ENCODE assay signal across 8 cellular contexts in the genomic region with DNA sequence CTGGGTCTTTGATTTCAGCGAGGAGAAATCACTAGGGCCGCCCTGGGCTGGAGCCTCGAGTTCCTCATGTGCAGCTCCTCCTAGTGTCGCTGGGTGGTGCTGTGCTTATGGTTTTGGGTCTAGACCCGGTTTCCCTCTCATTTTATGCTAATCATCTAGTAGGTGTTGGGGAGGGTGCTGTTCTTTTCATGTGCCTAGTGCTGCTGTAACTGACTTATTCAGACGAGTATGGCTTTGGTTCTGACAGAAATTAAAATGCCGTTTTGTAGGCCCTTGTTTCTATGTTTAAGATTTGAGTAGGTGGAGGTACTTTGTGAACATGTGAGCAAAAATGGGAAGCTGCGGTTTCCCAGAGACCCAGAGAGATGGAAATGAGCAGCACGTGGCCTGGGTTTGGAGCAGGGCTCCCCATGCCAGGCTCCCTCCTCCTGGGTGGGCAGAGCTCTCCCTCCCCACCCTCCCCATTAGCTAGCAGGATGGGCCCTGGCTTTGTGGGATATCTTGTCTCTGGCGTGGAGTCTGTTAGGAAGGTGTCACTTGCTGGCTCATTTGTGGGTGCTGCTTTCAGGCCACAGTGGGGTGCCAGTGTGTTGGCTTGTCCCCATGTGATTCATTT.
DNase-seq lines count a peak whose midpoint lies in the region; ATAC-seq and TF ChIP-seq lines count a peak whose summit lies in the region.

No MANE protein-coding gene starts in this region.

- no peaks in the 10 kb centered on the region for H3K27me3 Mint-ChIP-seq in activated T-helper 1 cell treated with anti-CD3 and anti-CD28 coated beads, Interleukin-12 subunit alpha, Interleukin-12 subunit beta, Interleukin-2, Interleukin-4 antibody, amounts not matched to agents 30 ng/mL and 10 ng/mL and 1 ng/mL, durations not matched to agents 14 hours and 24 hours and 36 hours (ENCODE audit: insufficient read depth)

- peak; percentile 81 for TF ChIP-seq CTCF in DOHH2 (IDR thresholded peaks at IDR 0.05; ENCODE audit: low read depth, low read length, poor library complexity, severe bottlenecking)

- no peak overlapping the region for H3K4me3 ChIP-seq in DOHH2 (ENCODE audit: low read length)

- peaks cover 13% of the 10 kb centered on the region for H3K4me1 ChIP-seq in DOHH2 (ENCODE audit: control insufficient read depth, low read length)

- no peaks in the 10 kb centered on the region for H4K20me1 ChIP-seq in DOHH2 (ENCODE audit: control insufficient read depth, insufficient read depth, low read depth, low read length)

- peaks cover 26% of the 10 kb centered on the region for H3K36me3 Mint-ChIP-seq in activated T-helper 1 cell treated with anti-CD3 and anti-CD28 coated beads, Interleukin-12 subunit alpha, Interleukin-12 subunit beta, Interleukin-2, Interleukin-4 antibody, amounts not matched to agents 30 ng/mL and 10 ng/mL and 1 ng/mL, durations not matched to agents 14 hours and 24 hours and 36 hours (ENCODE audit: low read depth)

- no peaks in the 10 kb centered on the region for H3K36me3 ChIP-seq in DOHH2 (ENCODE audit: control insufficient read depth, low read length)

- H3K9me2 ChIP-seq in DOHH2 (replicated peaks; ENCODE audit: control insufficient read depth, low read length) = no peaks in the 10 kb centered on the region

- DNase-seq in HPDE6-E6E7 (ENCODE audit: extremely low spot score) (peak; percentile 44), NOMO-1 treated with dmso at 0.1 percent for 144 hours (lab: John Stamatoyannopoulos, UW; ENCODE audit: unreplicated experiment) (peak; percentile 76), fibroblast of the conjunctiva (ENCODE audit: low read depth) (peak; percentile 53), nucleus accumbens (lab: John Stamatoyannopoulos, UW) (peak in 48 of 56 donors; percentile 3 to 85 (median 52)), DMS79 treated with DMSO at 0.1 percent for 48 hours (lab: John Stamatoyannopoulos, UW) (no peak)
- peak; percentile 25 for DNase-seq in activated T-helper 1 cell treated with anti-CD3 and anti-CD28 coated beads, Interleukin-12 subunit alpha, Interleukin-12 subunit beta, Interleukin-2, Interleukin-4 antibody, amounts not matched to agents 30 ng/mL and 10 ng/mL and 1 ng/mL, durations not matched to agents 14 hours and 24 hours and 36 hours (ENCODE audit: low spot score)

- H3K27me3 ChIP-seq in DOHH2 (ENCODE audit: control insufficient read depth, low read length) = no peaks in the 10 kb centered on the region

- peaks cover 18% of the 10 kb centered on the region for H3K4me1 Mint-ChIP-seq in activated T-helper 1 cell treated with anti-CD3 and anti-CD28 coated beads, Interleukin-12 subunit alpha, Interleukin-12 subunit beta, Interleukin-2, Interleukin-4 antibody, amounts not matched to agents 30 ng/mL and 10 ng/mL and 1 ng/mL, durations not matched to agents 14 hours and 24 hours and 36 hours (ENCODE audit: low read depth)

- peak overlapping the region; percentile 35 for H3K4me2 ChIP-seq in DOHH2 (ENCODE audit: low read length)

- no peak overlapping the region for H3K4me3 Mint-ChIP-seq in activated T-helper 1 cell treated with anti-CD3 and anti-CD28 coated beads, Interleukin-12 subunit alpha, Interleukin-12 subunit beta, Interleukin-2, Interleukin-4 antibody, amounts not matched to agents 30 ng/mL and 10 ng/mL and 1 ng/mL, durations not matched to agents 14 hours and 24 hours and 36 hours

- ATAC-seq in GM21423 (IDR thresholded peaks at IDR 0.05; ENCODE audit: unreplicated experiment) = peak; percentile 84

- H3K27ac ChIP-seq in DOHH2 (ENCODE audit: low read depth, low read length) = no peak overlapping the region

- H3F3A ChIP-seq in DOHH2 (ENCODE audit: control insufficient read depth, insufficient read depth) = no peaks in the 10 kb centered on the region

- H3K79me2 ChIP-seq in DOHH2 (ENCODE audit: control insufficient read depth, low read length) = no peaks in the 10 kb centered on the region

- intact Hi-C loops in activated T-helper 1 cell treated with anti-CD3 and anti-CD28 coated beads, Interleukin-12 subunit alpha, Interleukin-12 subunit beta, Interleukin-2, Interleukin-4 antibody, amounts not matched to agents 30 ng/mL and 10 ng/mL and 1 ng/mL, durations not matched to agents 14 hours and 24 hours and 36 hours (cut with micrococcal nuclease) = loop anchor here (1.0 to 5.0 kb wide), 2 partner anchors 68 to 404 kb away; no protein-coding TSS in a partner anchor

- H3K27ac Mint-ChIP-seq in activated T-helper 1 cell treated with anti-CD3 and anti-CD28 coated beads, Interleukin-12 subunit alpha, Interleukin-12 subunit beta, Interleukin-2, Interleukin-4 antibody, amounts not matched to agents 30 ng/mL and 10 ng/mL and 1 ng/mL, durations not matched to agents 14 hours and 24 hours and 36 hours = peak overlapping the region; percentile 77

- no peaks in the 10 kb centered on the region for H3K9me3 Mint-ChIP-seq in activated T-helper 1 cell treated with anti-CD3 and anti-CD28 coated beads, Interleukin-12 subunit alpha, Interleukin-12 subunit beta, Interleukin-2, Interleukin-4 antibody, amounts not matched to agents 30 ng/mL and 10 ng/mL and 1 ng/mL, durations not matched to agents 14 hours and 24 hours and 36 hours

- no peaks in the 10 kb centered on the region for H3K9me3 ChIP-seq in DOHH2 (ENCODE audit: control insufficient read depth, insufficient read depth, low read length)
